ENCODE assay signal across 8 cellular contexts in genomic region chr6:110537208-110538123, GRCh38.
DNase-seq lines count a peak whose midpoint lies in the region; ATAC-seq, FAIRE-seq and TF ChIP-seq lines count a peak whose summit lies in the region.

No MANE protein-coding gene starts in this region.

- H3K36me3 Mint-ChIP-seq in activated T-helper 1 cell treated with anti-CD3 and anti-CD28 coated beads, Interleukin-12 subunit alpha, Interleukin-12 subunit beta, Interleukin-2, Interleukin-4 antibody, amounts not matched to agents 30 ng/mL and 10 ng/mL and 1 ng/mL, durations not matched to agents 14 hours and 24 hours and 36 hours (ENCODE audit: low read depth): no peaks in the 10 kb centered on the region

- no peaks in the 10 kb centered on the region for H3K9me3 ChIP-seq in WERI-Rb-1 (ENCODE audit: severe bottlenecking)

- no peak overlapping the region for H3K4me3 ChIP-seq in AG10803 (ENCODE audit: low read length)
- no peak overlapping the region for H3K4me3 ChIP-seq in WERI-Rb-1 (ENCODE audit: low read depth, low read length)

- no peaks in the 10 kb centered on the region for H3K36me3 ChIP-seq in WERI-Rb-1

- peak overlapping the region; percentile 36 for H3K27ac Mint-ChIP-seq in activated T-helper 1 cell treated with anti-CD3 and anti-CD28 coated beads, Interleukin-12 subunit alpha, Interleukin-12 subunit beta, Interleukin-2, Interleukin-4 antibody, amounts not matched to agents 30 ng/mL and 10 ng/mL and 1 ng/mL, durations not matched to agents 14 hours and 24 hours and 36 hours

- peaks cover 7% of the 10 kb centered on the region for H3K9me3 Mint-ChIP-seq in activated T-helper 1 cell treated with anti-CD3 and anti-CD28 coated beads, Interleukin-12 subunit alpha, Interleukin-12 subunit beta, Interleukin-2, Interleukin-4 antibody, amounts not matched to agents 30 ng/mL and 10 ng/mL and 1 ng/mL, durations not matched to agents 14 hours and 24 hours and 36 hours

- H3K4me1 Mint-ChIP-seq in activated T-helper 1 cell treated with anti-CD3 and anti-CD28 coated beads, Interleukin-12 subunit alpha, Interleukin-12 subunit beta, Interleukin-2, Interleukin-4 antibody, amounts not matched to agents 30 ng/mL and 10 ng/mL and 1 ng/mL, durations not matched to agents 14 hours and 24 hours and 36 hours (ENCODE audit: low read depth): peaks cover 20% of the 10 kb centered on the region

- H3K27me3 ChIP-seq in WERI-Rb-1 (ENCODE audit: insufficient read depth, low read depth, severe bottlenecking): no peaks in the 10 kb centered on the region

- intact Hi-C loops in activated T-helper 1 cell treated with anti-CD3 and anti-CD28 coated beads, Interleukin-12 subunit alpha, Interleukin-12 subunit beta, Interleukin-2, Interleukin-4 antibody, amounts not matched to agents 30 ng/mL and 10 ng/mL and 1 ng/mL, durations not matched to agents 14 hours and 24 hours and 36 hours (cut with micrococcal nuclease): loop anchor here (2.0 kb wide), 2 partner anchors 53 to 279 kb away; no protein-coding TSS in a partner anchor

- ATAC-seq in GM21529 (IDR thresholded peaks at IDR 0.05; ENCODE audit: unreplicated experiment): no peak

- peak overlapping the region; percentile 34 for H3K4me3 Mint-ChIP-seq in activated T-helper 1 cell treated with anti-CD3 and anti-CD28 coated beads, Interleukin-12 subunit alpha, Interleukin-12 subunit beta, Interleukin-2, Interleukin-4 antibody, amounts not matched to agents 30 ng/mL and 10 ng/mL and 1 ng/mL, durations not matched to agents 14 hours and 24 hours and 36 hours

- no peak for TF ChIP-seq CTCF in AG10803 (conservative IDR thresholded peaks at IDR 0.05; ENCODE audit: low read length)
- no peak for TF ChIP-seq CTCF in WERI-Rb-1 (IDR thresholded peaks at IDR 0.05; ENCODE audit: low read depth, low read length)

- H3K27ac ChIP-seq in WERI-Rb-1: no peak overlapping the region

- H3K27me3 Mint-ChIP-seq in activated T-helper 1 cell treated with anti-CD3 and anti-CD28 coated beads, Interleukin-12 subunit alpha, Interleukin-12 subunit beta, Interleukin-2, Interleukin-4 antibody, amounts not matched to agents 30 ng/mL and 10 ng/mL and 1 ng/mL, durations not matched to agents 14 hours and 24 hours and 36 hours (ENCODE audit: insufficient read depth): peaks cover 16% of the 10 kb centered on the region

- FAIRE-seq in urothelium cell line (lab: Jason Lieb, UNC): no peak

- DNase-seq in AG10803 (ENCODE audit: low read depth) (peak; percentile 93), HPDE6-E6E7 (ENCODE audit: extremely low spot score) (peak; percentile 74), iris pigment epithelial cell (ENCODE audit: low read depth) (peak; percentile 96), urothelium cell line (ENCODE audit: low spot score) (peak; percentile 59), WERI-Rb-1 (no peak)
- no peak for DNase-seq in activated T-helper 1 cell treated with anti-CD3 and anti-CD28 coated beads, Interleukin-12 subunit alpha, Interleukin-12 subunit beta, Interleukin-2, Interleukin-4 antibody, amounts not matched to agents 30 ng/mL and 10 ng/mL and 1 ng/mL, durations not matched to agents 14 hours and 24 hours and 36 hours (ENCODE audit: low spot score)
- DNase-seq in effector CD8-positive, alpha-beta T cell (lab: John Stamatoyannopoulos, UW): no peak

Comparison
In these comparisons a context has a peak if more than half of its experiments do, and no peak if none do; other contexts are left out.
1. DNase-seq: peak in AG10803 (single experiment), HPDE6-E6E7 (single experiment), iris pigment epithelial cell (single experiment) and urothelium cell line (single experiment); none in activated T-helper 1 cell treated with anti-CD3 and anti-CD28 coated beads, Interleukin-12 subunit alpha, Interleukin-12 subunit beta, Interleukin-2, Interleukin-4 antibody, amounts not matched to agents 30 ng/mL and 10 ng/mL and 1 ng/mL, durations not matched to agents 14 hours and 24 hours and 36 hours (single experiment), WERI-Rb-1 (single experiment) and effector CD8-positive, alpha-beta T cell (single experiment).